Comparison of ENCODE assay signal across 18 cellular contexts in genomic region chr1:8545078-8545477, GRCh38.
DNase-seq lines count a peak whose midpoint lies in the region; ATAC-seq and TF ChIP-seq lines count a peak whose summit lies in the region.
"Had no signal": no experiment of that assay in that cellular context is flagged by ENCODE, and none has a peak within 500 bp of the region (broad histone marks: within the 10 kb centered on the region; RNA-seq: fewer than 3 reads in every experiment).

No MANE protein-coding gene starts in this region.

- H3K9me3 ChIP-seq in mammary epithelial cell (replicated peaks; ENCODE audit: insufficient read depth, low read length): peaks cover 4% of the 10 kb centered on the region
- H3K9me3 ChIP-seq: colonic mucosa, esophagus squamous epithelium, right atrium auricular region, tibial artery had no signal

- dilution Hi-C loops in mammary epithelial cell (cut with HindIII; ENCODE audit: low sequenced_read_pairs): no loop called here

- no peaks in the 10 kb centered on the region for H3K36me3 ChIP-seq in mammary epithelial cell (ENCODE audit: insufficient read depth, low read length)
- H3K36me3 ChIP-seq: colonic mucosa, right atrium auricular region had no signal

- H3K27me3 ChIP-seq in mammary epithelial cell (ENCODE audit: insufficient read depth, low read length): no peaks in the 10 kb centered on the region
- H3K27me3 ChIP-seq: colonic mucosa, esophagus squamous epithelium, heart right ventricle, right atrium auricular region, tibial artery had no signal

- peaks cover 24% of the 10 kb centered on the region for H3K36me3 Mint-ChIP-seq in MCF 10A (ENCODE audit: insufficient read depth, unreplicated experiment)
- H3K36me3 Mint-ChIP-seq in activated B cell treated with CpG ODN at 0.5 μM for 24 hours (ENCODE audit: low read depth): peaks cover 49% of the 10 kb centered on the region

- H3K4me2 ChIP-seq in mammary epithelial cell (ENCODE audit: insufficient read depth, low read depth, low read length): no peak overlapping the region

- DNase-seq in MCF 10A (ENCODE audit: unreplicated experiment) (peak; percentile 42), mammary epithelial cell (no peak), HPDE6-E6E7 (ENCODE audit: extremely low spot score) (peak; percentile 42), activated B cell treated with CpG ODN at 0.5 μM for 24 hours (no peak), iris pigment epithelial cell (ENCODE audit: low read depth) (peak; percentile 48), HuH-7 (ENCODE audit: low spot score) (no peak), mucosa of gallbladder (ENCODE audit: low spot score) (no peak)
- DNase-seq: colonic mucosa; esophagus squamous epithelium; heart right ventricle; NCI-H146; NCI-H446 treated with DMSO at 0.1 percent for 48 hours; stimulated activated CD8-positive, alpha-beta memory T cell treated with anti-CD3 and anti-CD28 coated beads, Interleukin-4, amount 100 ng/mL, for 48 hours; tibial artery had no signal

- POLR2A ChIA-PET in MCF 10A (lab: Yijun Ruan, JAX): no interaction called here
- POLR2A ChIA-PET in activated B cell treated with CpG ODN at 0.5 μM for 24 hours (lab: Charles Lee): interaction anchor here (0.7 kb wide), 1 partner anchor 125 kb away, joined by 3 read pairs; no protein-coding TSS in a partner anchor

- H3K27ac ChIP-seq in mammary epithelial cell (ENCODE audit: insufficient read depth, low read depth, low read length): no peak overlapping the region
- H3K27ac ChIP-seq: colonic mucosa, esophagus squamous epithelium, heart right ventricle, right atrium auricular region, SK-N-MC, tibial artery had no signal

- CTCF ChIA-PET in MCF 10A (lab: Yijun Ruan, JAX) (interaction anchor here (0.9 kb wide), 1 partner anchor 277 kb away, joined by 3 read pairs; no protein-coding TSS in a partner anchor), mammary epithelial cell (lab: Charles Lee; ENCODE audit: low non-redundant PET) (no interaction called here), activated B cell treated with CpG ODN at 0.5 μM for 24 hours (lab: Charles Lee) (no interaction called here)

- peaks cover 9% of the 10 kb centered on the region for H3K4me1 ChIP-seq in mammary epithelial cell (ENCODE audit: insufficient read depth, low read length)
- H3K4me1 ChIP-seq: colonic mucosa had no signal

- H3K27ac Mint-ChIP-seq in MCF 10A (ENCODE audit: low read depth, unreplicated experiment) (peak overlapping the region; percentile 54), activated B cell treated with CpG ODN at 0.5 μM for 24 hours (peak overlapping the region; percentile 25)
- H3K27ac Mint-ChIP-seq: mesothelial cell of epicardium had no signal

- no peak overlapping the region for H3K9ac ChIP-seq in mammary epithelial cell (ENCODE audit: insufficient read depth, low read length)

- intact Hi-C loops in MCF 10A (cut with micrococcal nuclease) (no loop called here), mammary epithelial cell (cut with micrococcal nuclease) (no loop called here), activated B cell treated with CpG ODN at 0.5 μM for 24 hours (cut with micrococcal nuclease) (loop anchor here (5.0 kb wide), 1 partner anchor 138 kb away; no protein-coding TSS in a partner anchor)

- BruUV-seq in MCF 10A (replicated peaks; lab: Mats Ljungman, UMichigan): no TSS peak
- BruUV-seq in mammary epithelial cell (replicated peaks; lab: Mats Ljungman, UMichigan): no TSS peak

- WGBS in mammary epithelial cell (ENCODE audit: low coverage, missing lambda C conversion rate): 82% methylated on average over 6 of the region's 6 CpGs

- H3K4me1 Mint-ChIP-seq in MCF 10A (ENCODE audit: insufficient read depth, unreplicated experiment): peaks cover 12% of the 10 kb centered on the region
- peaks cover 27% of the 10 kb centered on the region for H3K4me1 Mint-ChIP-seq in activated B cell treated with CpG ODN at 0.5 μM for 24 hours

- in situ Hi-C loops in mammary epithelial cell (cut with MboI; ENCODE audit: low sequenced_read_pairs in 2 of 2): no loop called here

- H3K4me3 Mint-ChIP-seq in MCF 10A (ENCODE audit: unreplicated experiment) (no peak overlapping the region), activated B cell treated with CpG ODN at 0.5 μM for 24 hours (no peak overlapping the region)
- H3K4me3 Mint-ChIP-seq: mesothelial cell of epicardium had no signal

- H2AFZ ChIP-seq in mammary epithelial cell (ENCODE audit: low read depth, low read length): no peak overlapping the region

- no peak for TF ChIP-seq CTCF in MCF 10A (IDR thresholded peaks at IDR 0.05; ENCODE audit: unreplicated experiment)
- no peak for TF ChIP-seq CTCF in mammary epithelial cell (conservative IDR thresholded peaks at IDR 0.05 in 1 of 2, IDR thresholded peaks at IDR 0.05 in 1 of 2; ENCODE audit: extremely low read depth in 1 of 2, insufficient read depth in 1 of 2, low read depth in 1 of 2, low read length in 2 of 2)
- no peak for TF ChIP-seq CTCF in activated B cell treated with CpG ODN at 0.5 μM for 24 hours (IDR thresholded peaks at IDR 0.05)

- ATAC-seq in activated B cell treated with CpG ODN at 0.5 μM for 24 hours (ENCODE audit: low read depth) (peak; percentile 56), GM18511 (IDR thresholded peaks at IDR 0.05; ENCODE audit: unreplicated experiment) (no peak)
- ATAC-seq: heart right ventricle had no signal

- no peaks in the 10 kb centered on the region for H3K27me3 Mint-ChIP-seq in MCF 10A (ENCODE audit: insufficient read depth, unreplicated experiment)
- H3K27me3 Mint-ChIP-seq in activated B cell treated with CpG ODN at 0.5 μM for 24 hours: no peaks in the 10 kb centered on the region

- H3K79me2 ChIP-seq in mammary epithelial cell (ENCODE audit: insufficient read depth, low read length): no peaks in the 10 kb centered on the region

- H3K4me3 ChIP-seq in mammary epithelial cell (replicated peaks in 1 of 3; ENCODE audit: insufficient read depth in 1 of 3, low read depth in 2 of 3, low read length in 3 of 3): no peak overlapping the region
- H3K4me3 ChIP-seq: colonic mucosa, esophagus squamous epithelium, heart right ventricle, right atrium auricular region, SK-N-MC, tibial artery had no signal

- H3K9me3 Mint-ChIP-seq in MCF 10A (ENCODE audit: unreplicated experiment) (no peaks in the 10 kb centered on the region), activated B cell treated with CpG ODN at 0.5 μM for 24 hours (peaks cover 2% of the 10 kb centered on the region)

- no peaks in the 10 kb centered on the region for H4K20me1 ChIP-seq in mammary epithelial cell (ENCODE audit: insufficient read depth, low read length)

Comparison
In these comparisons a context has a peak if more than half of its experiments do, and no peak if none do; other contexts are left out.
1. DNase-seq: peak in MCF 10A (single experiment), HPDE6-E6E7 (single experiment) and iris pigment epithelial cell (single experiment); none in mammary epithelial cell (single experiment), activated B cell treated with CpG ODN at 0.5 μM for 24 hours (single experiment), HuH-7 (single experiment) and mucosa of gallbladder (single experiment).